In the genomic region with DNA sequence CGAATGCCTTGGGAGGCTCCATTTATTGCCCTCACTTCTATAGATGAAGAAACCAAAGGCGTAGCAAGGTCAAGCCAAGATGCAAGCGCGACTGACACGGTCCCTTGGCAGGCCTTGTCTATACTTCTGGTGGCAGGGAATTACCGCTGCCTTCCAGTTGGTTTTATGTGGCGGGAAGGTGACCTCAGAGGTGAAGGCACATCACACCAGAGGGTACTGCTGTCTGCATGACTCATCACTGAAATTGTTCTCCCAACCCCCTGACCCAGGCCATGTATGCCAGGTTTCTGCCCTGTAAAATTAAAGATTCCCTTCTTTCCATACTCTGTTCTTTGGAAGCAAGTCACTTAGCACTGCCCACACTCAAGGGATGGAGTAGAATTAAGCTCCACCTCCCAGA, we compare ENCODE assay signal across 10 cellular contexts. TPM values are rescaled to one million over a fixed set of nuclear protein-coding genes. Genes with fewer than 3 reads are reported as not detected.
A peak's percentile ranks its signal among the peaks of the same experiment; 100 is the strongest.
DNase-seq lines count a peak whose midpoint lies in the region; ATAC-seq and TF ChIP-seq lines count a peak whose summit lies in the region.
"Had no signal": no experiment of that assay in that cellular context is flagged by ENCODE, and none has a peak within 500 bp of the region (broad histone marks: within the 10 kb centered on the region; RNA-seq: fewer than 3 reads in every experiment).

No MANE protein-coding gene starts in this region.

- H3K4me1 ChIP-seq in ascending aorta (peaks cover 9 to 60% of the 10 kb centered on the region in 2 donors), right cardiac atrium (ENCODE audit: control insufficient read depth, insufficient read depth, low read length) (peaks cover 17% of the 10 kb centered on the region), subcutaneous abdominal adipose tissue (ENCODE audit: control insufficient read depth in 5 of 5, insufficient read depth in 5 of 5, low read length in 5 of 5) (peaks cover 5 to 74% (median 42%) of the 10 kb centered on the region in 5 donors), spleen (peaks cover 5 to 62% (median 34%) of the 10 kb centered on the region in 6 donors)

- no peaks in the 10 kb centered on the region for H3K27me3 ChIP-seq in ascending aorta
- no peaks in the 10 kb centered on the region for H3K27me3 ChIP-seq in right cardiac atrium (ENCODE audit: control insufficient read depth, insufficient read depth)
- no peaks in the 10 kb centered on the region for H3K27me3 ChIP-seq in subcutaneous abdominal adipose tissue (ENCODE audit: control insufficient read depth in 5 of 5, insufficient read depth in 4 of 5, low read length in 5 of 5)
- H3K27me3 ChIP-seq in spleen (replicated peaks in 1 of 7), result no peaks in the 10 kb centered on the region

- DNase-seq in HT-29 (ENCODE audit: low spot score), result peak; percentile 27
- DNase-seq in ascending aorta (ENCODE audit: low spot score in 2 of 2), result no peak
- no peak for DNase-seq in right cardiac atrium
- DNase-seq in spleen, result no peak
- DNase-seq in activated naive CD4-positive, alpha-beta T cell treated with anti-CD3 and anti-CD28 coated beads, Interleukin-2, amount 50 U/mL, for 72 hours (ENCODE audit: low spot score in 2 of 2), result no peak
- DNase-seq: activated CD8-positive, alpha-beta memory T cell treated with anti-CD3 and anti-CD28 coated beads, Interleukin-2, amount 50 U/mL, for 48 hours; NCI-H446 treated with DMSO at 0.1 percent for 48 hours; occipital lobe had no signal

- H3K36me3 ChIP-seq in ascending aorta, result no peaks in the 10 kb centered on the region
- H3K36me3 ChIP-seq in subcutaneous abdominal adipose tissue (ENCODE audit: control insufficient read depth in 5 of 5, insufficient read depth in 5 of 5, low read length in 5 of 5), result peaks cover 0 to 29% (median 17%) of the 10 kb centered on the region in 5 donors
- H3K36me3 ChIP-seq in spleen, result peaks cover 0 to 57% (median 0%) of the 10 kb centered on the region in 6 donors

- ATAC-seq in right cardiac atrium (peak; percentile 5 to 39), GM19023 (IDR thresholded peaks at IDR 0.05; ENCODE audit: unreplicated experiment) (no peak)
- no peak for ATAC-seq in activated naive CD4-positive, alpha-beta T cell treated with anti-CD3 and anti-CD28 coated beads, Interleukin-2, amount 50 U/mL, for 72 hours

- H3K27ac Mint-ChIP-seq in activated naive CD4-positive, alpha-beta T cell treated with anti-CD3 and anti-CD28 coated beads, Interleukin-2, amount 50 U/mL, for 72 hours, result no peak overlapping the region

- H3K27ac ChIP-seq in ascending aorta, result peak overlapping the region; percentile 90
- peak overlapping the region; percentile 94 for H3K27ac ChIP-seq in right cardiac atrium (ENCODE audit: low read length)
- peak overlapping the region; percentile 7 for H3K27ac ChIP-seq in subcutaneous abdominal adipose tissue (ENCODE audit: low read depth, low read length)
- H3K27ac ChIP-seq in spleen, result peak overlapping the region in 1 of 8 donors; percentile 24

- intact Hi-C loops in ascending aorta (cut with DNase I) (no loop called here), right cardiac atrium (cut with DNase I) (no loop called here), spleen (cut with DNase I; ENCODE audit: low total_unique reads) (no loop called here)

- TF ChIP-seq POLR2A in spleen (IDR thresholded peaks at IDR 0.05), result no peak

- H3K4me3 ChIP-seq in ascending aorta (no peak overlapping the region), right cardiac atrium (ENCODE audit: low read length) (no peak overlapping the region), subcutaneous abdominal adipose tissue (ENCODE audit: low read depth in 1 of 5, low read length in 5 of 5) (no peak overlapping the region), spleen (no peak overlapping the region)

- no peaks in the 10 kb centered on the region for H3K36me3 Mint-ChIP-seq in activated naive CD4-positive, alpha-beta T cell treated with anti-CD3 and anti-CD28 coated beads, Interleukin-2, amount 50 U/mL, for 72 hours

- no peak for TF ChIP-seq CTCF in ascending aorta (IDR thresholded peaks at IDR 0.05)
- TF ChIP-seq CTCF in spleen (IDR thresholded peaks at IDR 0.05 in 8 of 11, conservative IDR thresholded peaks at IDR 0.05 in 3 of 11), result no peak

- no peak overlapping the region for H3K9ac ChIP-seq in subcutaneous abdominal adipose tissue (ENCODE audit: low read length in 5 of 5)

- H3K9me3 Mint-ChIP-seq in activated naive CD4-positive, alpha-beta T cell treated with anti-CD3 and anti-CD28 coated beads, Interleukin-2, amount 50 U/mL, for 72 hours, result no peaks in the 10 kb centered on the region

- 77% methylated on average over 7 of the region's 7 CpGs for WGBS in right cardiac atrium
- 73 to 96% (median 89%) methylated on average over 7 of the region's 7 CpGs for WGBS in spleen, 5 donors

- H3K9me3 ChIP-seq in ascending aorta (no peaks in the 10 kb centered on the region), right cardiac atrium (ENCODE audit: control insufficient read depth, low read length) (no peaks in the 10 kb centered on the region), subcutaneous abdominal adipose tissue (ENCODE audit: control insufficient read depth in 5 of 5, low read length in 5 of 5) (no peaks in the 10 kb centered on the region), spleen (no peaks in the 10 kb centered on the region)

RNA-seq across cellular contexts. Expression of gene NAA20, which starts 36.1 kb away (rescaled TPM):
- 49.4 and 50.9 TPM in 2 replicates for total RNA-seq in HT-29 (2014; rRNA removed; shearing (Covaris generic))
- total RNA-seq in ascending aorta (2.7 TPM), right cardiac atrium (10 to 100 TPM; 49.4 to 59.5 (median 54.8) TPM), spleen (10 to 100 TPM; 19.3 to 44.6 (median 30.8) TPM)
- polyA plus RNA-seq in right cardiac atrium (82.9 TPM), spleen (10 to 100 TPM; 53.2 to 68.4 (median 61.8) TPM)
- 10 to 100 TPM; 50.5 to 67.5 TPM for total RNA-seq in activated naive CD4-positive, alpha-beta T cell treated with anti-CD3 and anti-CD28 coated beads, Interleukin-2, amount 50 U/mL, for 72 hours

Comparison
In these comparisons a context has a peak if more than half of its experiments do, and no peak if none do; other contexts are left out.
1. ATAC-seq: peak in right cardiac atrium (2 of 2); none in GM19023 (single experiment) and activated naive CD4-positive, alpha-beta T cell treated with anti-CD3 and anti-CD28 coated beads, Interleukin-2, amount 50 U/mL, for 72 hours (0 of 2).